ENCODE assay signal across 8 cellular contexts in the genomic region with DNA sequence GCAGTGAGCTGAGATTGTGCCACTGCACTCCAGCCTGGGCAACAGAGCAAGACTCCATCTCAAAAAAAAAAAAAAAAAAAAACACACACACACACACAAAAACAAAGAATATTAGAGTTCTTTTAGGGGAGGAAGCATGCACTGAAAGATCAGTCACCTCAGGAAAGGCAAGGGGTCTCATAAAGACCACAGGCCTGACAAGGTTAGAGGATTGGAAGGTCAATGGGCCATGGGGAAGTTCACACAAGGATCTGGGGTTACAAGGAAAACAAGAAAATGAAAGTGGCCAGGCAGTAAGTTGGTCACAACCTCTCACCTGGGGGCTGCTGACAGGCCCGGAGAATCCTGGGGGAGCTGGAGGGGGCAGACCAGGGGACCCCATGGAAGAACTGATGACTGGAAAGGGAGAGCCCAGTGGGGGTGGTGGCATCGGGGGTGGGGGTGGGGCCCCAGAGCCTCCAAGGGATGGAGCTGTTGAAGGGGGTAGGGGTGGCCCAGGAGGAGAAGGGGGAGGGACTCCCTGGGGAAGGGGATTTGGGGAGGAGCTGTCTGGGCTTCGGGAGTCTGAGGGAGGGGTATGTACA. TPM values are rescaled to one million over a fixed set of nuclear protein-coding genes. Genes with fewer than 3 reads are reported as not detected.
DNase-seq lines count a peak whose midpoint lies in the region; ATAC-seq and TF ChIP-seq lines count a peak whose summit lies in the region.
"Had no signal": no experiment of that assay in that cellular context is flagged by ENCODE, and none has a peak within 500 bp of the region (broad histone marks: within the 10 kb centered on the region; RNA-seq: fewer than 3 reads in every experiment).

No MANE protein-coding gene starts in this region.

- H3K36me3 ChIP-seq in HEK293 (ENCODE audit: control insufficient read depth in 2 of 2, insufficient read depth in 1 of 2, low read length in 2 of 2) = peaks cover 16 to 61% of the 10 kb centered on the region in 2 experiments; a peak in 2 of 3 replicates
- H3K36me3 ChIP-seq in gastroesophageal sphincter = peaks cover 0 to 61% of the 10 kb centered on the region in 2 donors
- peaks cover 6% of the 10 kb centered on the region for H3K36me3 ChIP-seq in smooth muscle cell (ENCODE audit: low read depth)

- H3K27me3 ChIP-seq in gastroesophageal sphincter = no peaks in the 10 kb centered on the region
- no peaks in the 10 kb centered on the region for H3K27me3 ChIP-seq in smooth muscle cell (ENCODE audit: low read depth)

- H3K27me3 Mint-ChIP-seq in WTC11 (ENCODE audit: low read depth) = no peaks in the 10 kb centered on the region

- H3K4me1 ChIP-seq in HEK293 (ENCODE audit: control insufficient read depth, insufficient read depth, low read length) = peaks cover 18% of the 10 kb centered on the region
- peaks cover 13 to 58% (median 22%) of the 10 kb centered on the region in 3 donors for H3K4me1 ChIP-seq in gastroesophageal sphincter
- peaks cover 21% of the 10 kb centered on the region for H3K4me1 ChIP-seq in smooth muscle cell (ENCODE audit: low read depth)

- H3K4me3 Mint-ChIP-seq in WTC11 = peak overlapping the region; percentile 97

- CTCF ChIA-PET in HEK293 (lab: Yijun Ruan, JAX) (interaction anchor here (1.5 to 2.6 kb wide), 5 partner anchors 12 to 50 kb away, joined by 6 to 16 read pairs (median 9); no protein-coding TSS in a partner anchor), WTC11 (lab: Charles Lee) (interaction anchor here (0.9 to 2.2 kb wide), 6 partner anchors 9 to 81 kb away, joined by 3 to 20 read pairs (median 4); no protein-coding TSS in a partner anchor), HEK293T (lab: Yijun Ruan, JAX) (no interaction called here)

- peaks cover 44% of the 10 kb centered on the region for H3K36me3 Mint-ChIP-seq in WTC11

- no peak for TF ChIP-seq EP300 in gastroesophageal sphincter (IDR thresholded peaks at IDR 0.05)

- H2AFZ ChIP-seq in smooth muscle cell (ENCODE audit: low read depth) = no peak overlapping the region

- H3K4me2 ChIP-seq in smooth muscle cell = peak overlapping the region; percentile 95

- H3K27ac ChIP-seq in HEK293 (ENCODE audit: extremely low read depth, low read depth, low read length) (no peak overlapping the region; the same call in 1 of the 2 replicates), gastroesophageal sphincter (peak overlapping the region in 3 of 4 donors; percentile 94 to 96 (median 94)), smooth muscle cell (ENCODE audit: low read depth) (no peak overlapping the region)

- H3K9ac ChIP-seq in smooth muscle cell (ENCODE audit: low read depth) = no peak overlapping the region

- peaks cover 14% of the 10 kb centered on the region for H3F3A ChIP-seq in smooth muscle cell (ENCODE audit: low read depth)

- peaks cover 84% of the 10 kb centered on the region for H4K20me1 ChIP-seq in smooth muscle cell (ENCODE audit: low read depth)

- H3K79me2 ChIP-seq in smooth muscle cell (ENCODE audit: low read depth) = peaks cover 44% of the 10 kb centered on the region

- H3K9me3 Mint-ChIP-seq in WTC11 = no peaks in the 10 kb centered on the region

- TF ChIP-seq CTCF in HEK293 (tag by site-specific recombination; IDR thresholded peaks at IDR 0.05) (no peak), WTC11 (IDR thresholded peaks at IDR 0.05) (no peak), gastroesophageal sphincter (IDR thresholded peaks at IDR 0.05) (no peak), smooth muscle cell (IDR thresholded peaks at IDR 0.05; ENCODE audit: borderline replicate concordance, insufficient read depth, poor library complexity, severe bottlenecking) (no peak)

- peak overlapping the region; percentile 75 for H3K4me3 ChIP-seq in HEK293 (ENCODE audit: low read depth, low read length)
- H3K4me3 ChIP-seq in gastroesophageal sphincter = peak overlapping the region; percentile 76 to 95
- H3K4me3 ChIP-seq in smooth muscle cell = peak overlapping the region; percentile 88

- H3K4me1 Mint-ChIP-seq in WTC11 = peaks cover 45% of the 10 kb centered on the region

- peak overlapping the region; percentile 82 for H3K27ac Mint-ChIP-seq in WTC11

- WGBS in gastroesophageal sphincter (ENCODE audit: low coverage in 1 of 2), 2 donors = 10 to 27% methylated on average over 1 to 2 of the region's 3 CpGs
- 50% methylated on average over 3 of the region's 3 CpGs for WGBS in smooth muscle cell (ENCODE audit: low lambda C conversion rate)

- POLR2A ChIA-PET in HEK293 (lab: Yijun Ruan, JAX) = interaction anchor here (1.0 to 2.1 kb wide), 6 partner anchors 10 to 227 kb away, joined by 4 to 14 read pairs (median 8); partner anchors contain the start of genes RGL2 and RING1
- POLR2A ChIA-PET in WTC11 (lab: Charles Lee) = interaction anchor here (0.9 kb wide), 1 partner anchor 10 kb away, joined by 6 read pairs; the partner anchor contains the start of gene RING1
- POLR2A ChIA-PET in HEK293T (lab: Yijun Ruan, JAX) = interaction anchor here (1.0 to 1.9 kb wide), 6 partner anchors 9 to 100 kb away, joined by 3 to 15 read pairs (median 4); partner anchors contain the start of genes RGL2, RING1, RPS18 and VPS52

- ATAC-seq in WTC11 = no peak
- ATAC-seq in gastroesophageal sphincter = no peak
- no peak for ATAC-seq in HG03097 (IDR thresholded peaks at IDR 0.05; ENCODE audit: low FRiP score, unreplicated experiment)

- TF ChIP-seq POLR2A in gastroesophageal sphincter (IDR thresholded peaks at IDR 0.05) = no peak

- H3K9me3 ChIP-seq in HEK293 (ENCODE audit: control insufficient read depth, insufficient read depth, low read depth, low read length) (no peaks in the 10 kb centered on the region), gastroesophageal sphincter (no peaks in the 10 kb centered on the region), smooth muscle cell (replicated peaks; ENCODE audit: low read depth) (no peaks in the 10 kb centered on the region)

- DNase-seq in WTC11 (ENCODE audit: low spot score) (no peak), smooth muscle cell (lab: John Stamatoyannopoulos, UW; ENCODE audit: unreplicated experiment) (no peak), NCI-H1092 treated with DMSO at 0.1 percent for 48 hours (lab: John Stamatoyannopoulos, UW) (no peak), HEK293T (ENCODE audit: extremely low spot score) (no peak)
- DNase-seq: NK-92 treated with Interleukin-12 subunit alpha and Interleukin-12 subunit beta, amount 100 ng/mL, for 24 hours had no signal

TF ChIP-seq in HEK293, 187 proteins besides CTCF, POLR2A, EP300 and RAD21 (continues in another document):
- TF ChIP-seq ZNF394 (tag by site-specific recombination; IDR thresholded peaks at IDR 0.05; ENCODE audit: borderline replicate concordance) (no peak), GLIS1 (tag by site-specific recombination; IDR thresholded peaks at IDR 0.05) (peak; percentile 56), GFI1B (tag by site-specific recombination; IDR thresholded peaks at IDR 0.05) (no peak), ZNF335 (tag by site-specific recombination; conservative IDR thresholded peaks at IDR 0.05) (0 out of 2 replicates have a peak, but pooled peaks have one; percentile 18), ZNF121 (tag by site-specific recombination; IDR thresholded peaks at IDR 0.05) (0 out of 2 replicates have a peak, but pooled peaks have one; percentile 79), HOXD13 (CRISPR knock-in tag; IDR thresholded peaks at IDR 0.05; ENCODE audit: borderline replicate concordance) (no peak), ZNF768 (tag by site-specific recombination; IDR thresholded peaks at IDR 0.05) (no peak)

TF ChIP-seq in WTC11, 78 proteins besides CTCF, POLR2A, EP300 and RAD21 (continues in another document):
- no peak for TF ChIP-seq SMAD3 (CRISPR knock-in tag; IDR thresholded peaks at IDR 0.05; ENCODE audit: borderline replicate concordance)
- no peak for TF ChIP-seq ZNF423 (CRISPR knock-in tag; IDR thresholded peaks at IDR 0.05)
- no peak for TF ChIP-seq FOXK1 (CRISPR knock-in tag; IDR thresholded peaks at IDR 0.05)
- no peak for TF ChIP-seq ESRRA (CRISPR knock-in tag; IDR thresholded peaks at IDR 0.05; ENCODE audit: borderline replicate concordance)
- no peak for TF ChIP-seq ELF4 (CRISPR knock-in tag; IDR thresholded peaks at IDR 0.05; ENCODE audit: low read depth)
- no peak for TF ChIP-seq MAX (CRISPR knock-in tag; IDR thresholded peaks at IDR 0.05)
- no peak for TF ChIP-seq FOXP1 (CRISPR knock-in tag; IDR thresholded peaks at IDR 0.05; ENCODE audit: borderline replicate concordance)

TF ChIP-seq in HEK293T, 16 proteins besides CTCF, POLR2A, EP300 and RAD21:
- TF ChIP-seq CTBP1 (IDR thresholded peaks at IDR 0.05; ENCODE audit: borderline replicate concordance) = no peak

RNA-seq across cellular contexts. Expression of gene RXRB, which starts 1.5 kb away (rescaled TPM):
- total RNA-seq in WTC11 (2021) = 21.5 to 24.5 TPM (median 23.3 TPM) in 3 replicates
- 10 to 100 TPM; 20.0 to 38.8 (median 28.9) TPM for total RNA-seq in gastroesophageal sphincter
- total RNA-seq in smooth muscle cell = 24.3 and 25.7 TPM in 2 replicates
- polyA plus RNA-seq in smooth muscle cell = 28.2 and 33.7 TPM in 2 replicates

RNA-seq across cellular contexts. Expression of gene SLC39A7, which starts 1.7 kb away (rescaled TPM):
- total RNA-seq in WTC11 (2021) (131 to 163 TPM (median 134 TPM) in 3 replicates), gastroesophageal sphincter (10 to 100 TPM; 54.6 to 79.9 (median 66.4) TPM), smooth muscle cell (112 and 140 TPM in 2 replicates)
- polyA plus RNA-seq in smooth muscle cell = 87.2 and 89.5 TPM in 2 replicates

RNA-seq across cellular contexts. Expression of gene HSD17B8, which starts 5.5 kb away (rescaled TPM):
- total RNA-seq in WTC11 (2021) = 7.3 to 8.1 TPM (median 7.7 TPM) in 3 replicates
- 10 to 100 TPM in 3 of 4 donors, 1 to 10 TPM in 1; 2.2 to 16.1 (median 12.2) TPM for total RNA-seq in gastroesophageal sphincter
- 2.9 and 4.9 TPM in 2 replicates for total RNA-seq in smooth muscle cell
- 3.7 and 9.6 TPM in 2 replicates for polyA plus RNA-seq in smooth muscle cell

RNA-seq across cellular contexts. Expression of gene COL11A2, which starts 6.7 kb away (rescaled TPM):
- total RNA-seq in WTC11 (2021) (3.0 to 4.4 TPM (median 3.7 TPM) in 3 replicates), gastroesophageal sphincter (1 to 10 TPM in 1 of 4 donors, under 1 TPM in 3; 0.35 to 1.4 (median 0.45) TPM), smooth muscle cell (0.36 and 1.1 TPM in 2 replicates)
- 1.2 and 1.5 TPM in 2 replicates for polyA plus RNA-seq in smooth muscle cell

RNA-seq across cellular contexts. Expression of gene RING1, which starts 9.4 kb away (rescaled TPM):
- total RNA-seq in WTC11 (2021) = 26.6 to 30.2 TPM (median 27.8 TPM) in 3 replicates
- 10 to 100 TPM; 12.5 to 23.8 (median 17.7) TPM for total RNA-seq in gastroesophageal sphincter
- total RNA-seq in smooth muscle cell = 23.4 and 32.2 TPM in 2 replicates
- polyA plus RNA-seq in smooth muscle cell = 31.6 and 35.1 TPM in 2 replicates

Comparison
In these comparisons a context has a peak if more than half of its experiments do, and no peak if none do; other contexts are left out.
1. H3K27ac ChIP-seq: peak in gastroesophageal sphincter (3 of 4); none in HEK293 (single experiment) and smooth muscle cell (single experiment).
2. Of the 8 proteins assayed by ChIP-seq in both HEK293 and WTC11: peak only in HEK293: ZNF121; only in WTC11: none; in both: none; in neither: 7.
3. Peak in every context shown above with its lines, with median percentiles within 50 percentile points of each other: H3K4me3 ChIP-seq.